In the genomic region with DNA sequence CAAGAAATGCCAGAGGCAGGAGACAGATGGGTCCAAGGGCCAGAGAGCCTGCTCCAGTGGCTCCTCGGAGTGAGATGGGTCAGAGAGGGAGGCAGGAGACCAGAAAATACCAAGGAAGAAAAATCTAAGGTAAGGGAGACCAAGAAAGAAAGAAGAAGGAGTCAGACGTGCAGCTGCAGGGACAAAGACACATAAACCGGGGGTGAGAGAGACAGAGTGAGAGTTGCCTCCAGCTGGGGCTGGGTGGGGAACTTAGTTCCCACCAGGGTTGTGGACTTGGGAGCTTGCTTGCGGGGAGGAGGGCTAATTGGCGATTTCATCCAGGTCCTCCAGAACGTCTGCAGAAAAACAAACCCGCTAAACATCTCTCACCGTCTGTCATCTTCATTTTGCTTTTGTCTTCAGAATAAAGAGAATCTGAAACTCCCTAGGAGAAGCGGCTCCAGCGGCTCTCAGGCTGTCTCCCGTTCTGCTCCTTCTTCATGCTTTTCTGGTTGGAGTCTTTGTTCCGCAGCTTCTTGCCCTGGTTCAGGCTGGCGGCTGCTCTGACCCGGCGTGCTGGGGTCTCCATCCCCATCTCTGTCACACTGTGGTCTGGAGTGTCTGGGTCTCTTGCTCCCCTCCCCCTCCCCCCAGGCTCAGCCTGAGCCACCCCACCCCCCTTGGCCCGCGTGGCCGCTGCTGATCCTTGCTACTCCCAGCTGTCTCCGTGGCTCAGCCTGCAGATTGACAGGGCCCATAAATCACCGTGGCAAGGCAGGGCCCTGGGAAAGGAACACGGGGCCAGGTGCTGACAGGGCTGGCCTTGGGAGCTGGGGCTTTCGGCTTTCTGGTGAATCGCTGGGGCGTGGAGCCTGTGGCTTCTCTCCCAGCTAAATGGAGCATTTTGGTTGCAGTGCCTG, we compare ENCODE assay signal across 10 cellular contexts.
DNase-seq lines count a peak whose midpoint lies in the region; ATAC-seq, FAIRE-seq and TF ChIP-seq lines count a peak whose summit lies in the region.
"Had no signal": no experiment of that assay in that cellular context is flagged by ENCODE, and none has a peak within 500 bp of the region (broad histone marks: within the 10 kb centered on the region; RNA-seq: fewer than 3 reads in every experiment).

No MANE protein-coding gene starts in this region.

- H2BK20ac ChIP-seq in IMR-90 (ENCODE audit: low read depth, low read length): no peak overlapping the region

- no peak overlapping the region for H3K4ac ChIP-seq in IMR-90 (ENCODE audit: low read depth, low read length)

- H3K9me3 ChIP-seq in IMR-90 (ENCODE audit: control insufficient read depth, insufficient read depth, low read length) (no peaks in the 10 kb centered on the region), keratinocyte (ENCODE audit: control insufficient read depth, low read depth, low read length) (no peaks in the 10 kb centered on the region)

- H2BK120ac ChIP-seq in IMR-90 (ENCODE audit: low read depth, low read length): no peak overlapping the region

- H4K8ac ChIP-seq in IMR-90 (ENCODE audit: low read depth in 2 of 2, low read length in 2 of 2): no peak overlapping the region

- H3K79me2 ChIP-seq in ACC112 (ENCODE audit: control insufficient read depth, insufficient read depth, low read length, unreplicated experiment): no peaks in the 10 kb centered on the region
- no peaks in the 10 kb centered on the region for H3K79me2 ChIP-seq in keratinocyte (ENCODE audit: control insufficient read depth, insufficient read depth, low read length)

- FAIRE-seq in keratinocyte (lab: Jason Lieb, UNC): no peak
- FAIRE-seq: islet of Langerhans had no signal

- TF ChIP-seq RAD21 in IMR-90 (IDR thresholded peaks at IDR 0.05; ENCODE audit: low read length): no peak

- no peak overlapping the region for H2AK5ac ChIP-seq in IMR-90 (ENCODE audit: low read depth, low read length)

- H2BK5ac ChIP-seq in IMR-90 (ENCODE audit: low read depth, low read length, poor library complexity, severe bottlenecking): no peak overlapping the region

- H4K20me1 ChIP-seq in IMR-90 (ENCODE audit: insufficient read depth, low read length): no peaks in the 10 kb centered on the region
- H4K20me1 ChIP-seq in keratinocyte (ENCODE audit: control insufficient read depth, extremely low read depth, insufficient read depth, low read length): no peaks in the 10 kb centered on the region

- H2AFZ ChIP-seq in ACC112 (ENCODE audit: low read length, unreplicated experiment) (no peak overlapping the region), IMR-90 (replicated peaks; ENCODE audit: low read length, poor library complexity) (no peak overlapping the region), keratinocyte (ENCODE audit: control insufficient read depth, low read length) (no peak overlapping the region)

- H3K18ac ChIP-seq in IMR-90 (ENCODE audit: low read depth, low read length): no peak overlapping the region

- H3K14ac ChIP-seq in IMR-90 (replicated peaks; ENCODE audit: low read depth, low read length): no peak overlapping the region

- no peak overlapping the region for H2AK9ac ChIP-seq in IMR-90 (replicated peaks; ENCODE audit: low read depth, low read length, poor library complexity)

- WGBS in IMR-90 (ENCODE audit: extremely low coverage in 2 of 2, insufficient read length in 1 of 2), 2 experiments: 0% methylated on average over 5 of the region's 24 CpGs; no CpG with 5 or more reads in 1 of the 2 experiments

- 0 out of 2 replicates have a peak overlapping the region, but pooled peaks have one; percentile 4 for H3K4me3 ChIP-seq in ACC112 (ENCODE audit: low read depth, low read length)
- no peak overlapping the region for H3K4me3 ChIP-seq in IMR-90 (ENCODE audit: insufficient read depth, low read depth, low read length)
- H3K4me3 ChIP-seq in keratinocyte (ENCODE audit: control insufficient read depth in 2 of 3, extremely low read depth in 1 of 3, insufficient read depth in 2 of 3, low read depth in 1 of 3, low read length in 3 of 3): no peak overlapping the region

- H3K27ac Mint-ChIP-seq in activated T-cell treated with anti-CD3 and anti-CD28 coated beads, Interleukin-2, amount 50 U/mL, for 72 hours: no peak overlapping the region
- H3K27ac Mint-ChIP-seq in osteocyte (ENCODE audit: unreplicated experiment): no peak overlapping the region

- ATAC-seq in IMR-90 (ENCODE audit: low read depth): peak; percentile 46; the same call in 1 of the 2 replicates
- ATAC-seq in HG02763 (IDR thresholded peaks at IDR 0.05; ENCODE audit: unreplicated experiment): no peak
- no peak for ATAC-seq in activated T-cell treated with anti-CD3 and anti-CD28 coated beads, Interleukin-2, amount 50 U/mL, for 72 hours (replicated peaks in 1 of 2)

- H3K27me3 ChIP-seq in ACC112 (ENCODE audit: insufficient read depth, low read length): peaks cover 68% of the 10 kb centered on the region
- H3K27me3 ChIP-seq in IMR-90 (ENCODE audit: control insufficient read depth, insufficient read depth, low read length): peaks cover 34% of the 10 kb centered on the region
- H3K27me3 ChIP-seq in keratinocyte (ENCODE audit: control insufficient read depth, extremely low read depth, insufficient read depth, low read length): peaks cover 24% of the 10 kb centered on the region

- POLR2A ChIA-PET in IMR-90 (lab: Charles Lee; ENCODE audit: unreplicated experiment): no interaction called here

- no peaks in the 10 kb centered on the region for H3K36me3 ChIP-seq in ACC112 (ENCODE audit: insufficient read depth, low read length)
- no peaks in the 10 kb centered on the region for H3K36me3 ChIP-seq in IMR-90 (ENCODE audit: control insufficient read depth, insufficient read depth, low read length)
- H3K36me3 ChIP-seq in keratinocyte (ENCODE audit: control insufficient read depth in 2 of 2, extremely low read depth in 1 of 2, insufficient read depth in 2 of 2, low read length in 2 of 2): no peaks in the 10 kb centered on the region

- H3K4me2 ChIP-seq in IMR-90 (ENCODE audit: low read depth, low read length): no peak overlapping the region
- peak overlapping the region; percentile 20 for H3K4me2 ChIP-seq in keratinocyte (ENCODE audit: control insufficient read depth, extremely low read depth, insufficient read depth, low read depth, low read length)

- no peak overlapping the region for H4K5ac ChIP-seq in IMR-90 (ENCODE audit: low read depth, low read length)

- no TSS peak for BruUV-seq in IMR-90 (replicated peaks; lab: Mats Ljungman, UMichigan)

- in situ Hi-C loops in IMR-90 (cut with MboI; ENCODE audit: low sequenced_read_pairs): no loop called here

- H3K79me1 ChIP-seq in IMR-90 (ENCODE audit: low read depth in 1 of 2, low read length in 2 of 2): no peaks in the 10 kb centered on the region

- H3K56ac ChIP-seq in IMR-90 (ENCODE audit: extremely low read depth, insufficient read depth, low read length): no peak overlapping the region

- H3K4me1 ChIP-seq in ACC112 (ENCODE audit: control insufficient read depth, insufficient read depth, low read length, unreplicated experiment): no peaks in the 10 kb centered on the region
- H3K4me1 ChIP-seq in IMR-90 (ENCODE audit: control insufficient read depth, insufficient read depth, low read length): no peaks in the 10 kb centered on the region
- H3K4me1 ChIP-seq in keratinocyte (ENCODE audit: control insufficient read depth, extremely low read depth, insufficient read depth, low read length): peaks cover 17% of the 10 kb centered on the region

- no peaks in the 10 kb centered on the region for H3K4me1 Mint-ChIP-seq in activated T-cell treated with anti-CD3 and anti-CD28 coated beads, Interleukin-2, amount 50 U/mL, for 72 hours (ENCODE audit: low read depth)
- H3K4me1 Mint-ChIP-seq in osteocyte (ENCODE audit: unreplicated experiment): no peaks in the 10 kb centered on the region

- no peak overlapping the region for H3K4me3 Mint-ChIP-seq in activated T-cell treated with anti-CD3 and anti-CD28 coated beads, Interleukin-2, amount 50 U/mL, for 72 hours
- no peak overlapping the region for H3K4me3 Mint-ChIP-seq in osteocyte (ENCODE audit: unreplicated experiment)

- H3K9ac ChIP-seq in IMR-90 (ENCODE audit: low read depth, low read length) (no peak overlapping the region), keratinocyte (ENCODE audit: control insufficient read depth, extremely low read depth, insufficient read depth, low read length) (no peak overlapping the region)

- no peaks in the 10 kb centered on the region for H3K36me3 Mint-ChIP-seq in activated T-cell treated with anti-CD3 and anti-CD28 coated beads, Interleukin-2, amount 50 U/mL, for 72 hours (ENCODE audit: insufficient read depth in 2 of 2)
- H3K36me3 Mint-ChIP-seq in osteocyte (ENCODE audit: unreplicated experiment): no peaks in the 10 kb centered on the region

- H3K9me1 ChIP-seq in IMR-90 (ENCODE audit: insufficient read depth, low read length) (no peaks in the 10 kb centered on the region), keratinocyte (ENCODE audit: control insufficient read depth, extremely low read depth, insufficient read depth, low read length) (no peaks in the 10 kb centered on the region)

- H3K9me3 Mint-ChIP-seq in activated T-cell treated with anti-CD3 and anti-CD28 coated beads, Interleukin-2, amount 50 U/mL, for 72 hours: no peaks in the 10 kb centered on the region
- no peaks in the 10 kb centered on the region for H3K9me3 Mint-ChIP-seq in osteocyte (ENCODE audit: unreplicated experiment)

- no peak overlapping the region for H3K23ac ChIP-seq in IMR-90 (ENCODE audit: low read depth, low read length)

- no peak overlapping the region for H4K91ac ChIP-seq in IMR-90 (ENCODE audit: insufficient read depth, low read depth, low read length)

- DNase-seq in IMR-90 (no peak), NCI-H82 treated with DMSO at 0.1 percent for 48 hours (lab: John Stamatoyannopoulos, UW; ENCODE audit: unreplicated experiment) (peak; percentile 91), keratinocyte (ENCODE audit: low read depth, low spot score) (no peak), osteocyte (ENCODE audit: extremely low spot score, unreplicated experiment) (no peak)
- DNase-seq in activated naive CD4-positive, alpha-beta T cell (lab: John Stamatoyannopoulos, UW): no peak
- no peak for DNase-seq in activated T-cell treated with anti-CD3 and anti-CD28 coated beads, Interleukin-2, amount 50 U/mL, for 72 hours
- DNase-seq: activated gamma-delta T cell treated with Interleukin-2 at 50 U/mL for 16 hours had no signal

- no peak overlapping the region for H2BK15ac ChIP-seq in IMR-90 (ENCODE audit: low read depth, low read length)

- dilution Hi-C loops in IMR-90 (cut with HindIII; ENCODE audit: low sequenced_read_pairs, unreplicated experiment): no loop called here
- dilution Hi-C loops in keratinocyte (cut with MboI; ENCODE audit: extremely low pct_ligation_motif_present, low sequenced_read_pairs): no loop called here

- H3K27ac ChIP-seq in ACC112 (ENCODE audit: low read depth, low read length) (no peak overlapping the region), IMR-90 (ENCODE audit: insufficient read depth, low read length) (no peak overlapping the region), keratinocyte (ENCODE audit: control insufficient read depth, insufficient read depth, low read length) (no peak overlapping the region)

- peaks cover 20% of the 10 kb centered on the region for H3K27me3 Mint-ChIP-seq in activated T-cell treated with anti-CD3 and anti-CD28 coated beads, Interleukin-2, amount 50 U/mL, for 72 hours (ENCODE audit: low read depth)
- H3K27me3 Mint-ChIP-seq in osteocyte (ENCODE audit: unreplicated experiment): peaks cover 52% of the 10 kb centered on the region

- TF ChIP-seq CTCF in IMR-90 (conservative IDR thresholded peaks at IDR 0.05; ENCODE audit: low read depth, low read length) (no peak), keratinocyte (optimal IDR thresholded peaks at IDR 0.05 in 1 of 3, IDR thresholded peaks at IDR 0.05 in 1 of 3, conservative IDR thresholded peaks at IDR 0.05 in 1 of 3; ENCODE audit: extremely low read depth in 1 of 3, insufficient read depth in 2 of 3, low read length in 3 of 3) (no peak), osteocyte (IDR thresholded peaks at IDR 0.05) (no peak)

- intact Hi-C loops in IMR-90 (cut with micrococcal nuclease): no loop called here

- CTCF ChIA-PET in IMR-90 (lab: Yijun Ruan, JAX): interaction anchor here (0.5 kb wide), 1 partner anchor 9 kb away, joined by 3 read pairs; no protein-coding TSS in a partner anchor

- TF ChIP-seq POLR2A in IMR-90 (IDR thresholded peaks at IDR 0.05; ENCODE audit: low read depth, low read length): no peak
